ENCODE assay signal across 30 cellular contexts in genomic region chr12:20089077-20089476, GRCh38.
"Had no signal": no experiment of that assay in that cellular context is flagged by ENCODE, and none has a peak within 500 bp of the region (broad histone marks: within the 10 kb centered on the region; RNA-seq: fewer than 3 reads in every experiment).

No MANE protein-coding gene starts in this region.

- ATAC-seq: activated naive CD4-positive, alpha-beta T cell treated with anti-CD3 and anti-CD28 coated beads, Interleukin-2, amount 50 U/mL, for 72 hours; activated T-cell treated with anti-CD3 and anti-CD28 coated beads, Interleukin-2, amount 50 U/mL, for 72 hours; foreskin keratinocyte; gastrocnemius medialis; heart left ventricle; WTC11 had no signal

- H3K9me3 ChIP-seq: ascending aorta, breast epithelium, colonic mucosa, gastrocnemius medialis had no signal

- DNase-seq: activated CD4-positive, alpha-beta memory T cell treated with anti-CD3 and anti-CD28 coated beads, Interleukin-2, amount 10 ng/mL, durations not matched to agents 7 days and 5 days; activated CD4-positive, alpha-beta T cell treated with anti-CD3 and anti-CD28 coated beads for 1 hour; activated CD4-positive, alpha-beta T cell treated with anti-CD3 and anti-CD28 coated beads for 4 hours; activated CD4-positive, alpha-beta T cell treated with anti-CD3 and anti-CD28 coated beads, Interleukin-2, amount 10 ng/mL, durations not matched to agents 7 days and 5 days; activated CD4-positive, alpha-beta T cell treated with anti-CD3 and anti-CD28 coated beads, Interleukin-2, amount 50 U/mL, for 4 hours; activated CD8-positive, alpha-beta memory T cell treated with anti-CD3 and anti-CD28 coated beads, Interleukin-2, amount 50 U/mL, for 48 hours; activated gamma-delta T cell; activated naive CD4-positive, alpha-beta T cell; activated naive CD4-positive, alpha-beta T cell treated with anti-CD3 and anti-CD28 coated beads, Interleukin-2, amount 10 ng/mL, durations not matched to agents 7 days and 5 days; activated naive CD8-positive, alpha-beta T cell treated with anti-CD3 and anti-CD28 coated beads, Interleukin-2, amount 10 ng/mL, durations not matched to agents 7 days and 5 days; activated T-cell treated with anti-CD3 and anti-CD28 coated beads for 4 hours; activated T-cell treated with anti-CD3 and anti-CD28 coated beads, Interleukin-2, amount 50 U/mL, for 24 hours; activated T-cell treated with anti-CD3 and anti-CD28 coated beads, Interleukin-2, amount 50 U/mL, for 72 hours; central memory CD4-positive, alpha-beta T cell; cerebellar nuclear complex; colonic mucosa; effector CD8-positive, alpha-beta T cell; esophagus squamous epithelium; foreskin keratinocyte; gastrocnemius medialis; glutamatergic neuron; heart left ventricle; hypothalamus had no signal

- H3K4me3 ChIP-seq: ascending aorta, breast epithelium, cardiac muscle cell, colonic mucosa, esophagus squamous epithelium, gastrocnemius medialis, heart left ventricle had no signal

- H3K27ac ChIP-seq: ascending aorta, breast epithelium, cardiac muscle cell, colonic mucosa, epithelial cell of prostate, esophagus squamous epithelium, foreskin keratinocyte, gastrocnemius medialis, heart left ventricle, VCaP had no signal

- H3K4me1 ChIP-seq: ascending aorta, breast epithelium, colonic mucosa, esophagus squamous epithelium, foreskin keratinocyte, gastrocnemius medialis, heart left ventricle had no signal

- H3K36me3 ChIP-seq: ascending aorta, breast epithelium, cardiac muscle cell, colonic mucosa, esophagus squamous epithelium, gastrocnemius medialis, heart left ventricle had no signal

- H3K27me3 ChIP-seq: ascending aorta, breast epithelium, cardiac muscle cell, colonic mucosa, esophagus squamous epithelium, foreskin keratinocyte, gastrocnemius medialis, heart left ventricle had no signal
